Comparison of ENCODE assay signal across 19 cellular contexts in the genomic region with DNA sequence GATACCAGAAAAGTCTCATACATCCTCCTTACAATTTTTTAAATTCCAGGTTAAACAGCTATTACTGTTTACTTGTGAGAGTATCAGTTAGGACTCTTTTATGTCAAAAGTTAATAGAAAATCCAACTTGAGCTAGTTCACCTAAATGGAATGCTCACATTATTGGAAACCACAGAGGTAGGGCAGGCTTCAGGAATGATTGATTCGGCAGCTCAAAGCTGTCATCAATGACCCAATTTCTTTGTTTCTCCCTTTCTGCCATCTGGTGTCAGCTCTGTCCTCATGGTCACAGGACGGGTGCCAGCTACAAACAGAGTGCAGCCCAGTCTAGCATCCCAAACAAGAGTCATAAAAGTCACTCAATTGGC. TPM values are rescaled to one million over a fixed set of nuclear protein-coding genes. Genes with fewer than 3 reads are reported as not detected.
"Had no signal": no experiment of that assay in that cellular context is flagged by ENCODE, and none has a peak within 500 bp of the region (broad histone marks: within the 10 kb centered on the region; RNA-seq: fewer than 3 reads in every experiment).

No MANE protein-coding gene starts in this region.

- H3K27me3 Mint-ChIP-seq: central memory CD8-positive, alpha-beta T cell had no signal

- H3K4me1 Mint-ChIP-seq: activated CD4-positive, alpha-beta T cell treated with anti-CD3 and anti-CD28 coated beads, Interleukin-2, amount 10 ng/mL, durations not matched to agents 24 days and 14 days; brain; central memory CD8-positive, alpha-beta T cell had no signal

- H3K27ac ChIP-seq: heart right ventricle, thyroid gland, vagina had no signal

- H3K36me3 Mint-ChIP-seq: activated naive CD8-positive, alpha-beta T cell; brain had no signal

- H3K9me3 Mint-ChIP-seq: activated CD4-positive, alpha-beta T cell treated with anti-CD3 and anti-CD28 coated beads, Interleukin-2, amount 10 ng/mL, durations not matched to agents 24 days and 14 days; activated T-cell treated with anti-CD3 and anti-CD28 coated beads, Interleukin-2, amount 50 U/mL, for 72 hours; central memory CD8-positive, alpha-beta T cell; T-helper 2 cell treated with Interferon-gamma antibody and Interleukin-4, amounts not matched to agents 5 μg/mL and 100 μg/mL, for 36 hours had no signal

- H3K4me1 ChIP-seq: heart right ventricle, thyroid gland, vagina had no signal

- H3K27ac Mint-ChIP-seq: activated CD4-positive, alpha-beta T cell treated with anti-CD3 and anti-CD28 coated beads, Interleukin-2, amount 10 ng/mL, durations not matched to agents 24 days and 14 days; activated CD8-positive, alpha-beta T cell treated with anti-CD3 and anti-CD28 coated beads, Interleukin-2, amount 10 ng/mL, durations not matched to agents 7 days and 5 days; activated naive CD8-positive, alpha-beta T cell; activated T-cell treated with anti-CD3 and anti-CD28 coated beads, Interleukin-2, amount 50 U/mL, for 72 hours; brain; T-helper 2 cell treated with Interferon-gamma antibody and Interleukin-4, amounts not matched to agents 5 μg/mL and 100 μg/mL, for 36 hours had no signal

- DNase-seq: activated CD4-positive, alpha-beta T cell treated with anti-CD3 and anti-CD28 coated beads, Interleukin-2, amount 10 ng/mL, durations not matched to agents 24 days and 14 days; activated CD4-positive, CD25-positive, alpha-beta regulatory T cell; activated CD8-positive, alpha-beta memory T cell treated with anti-CD3 and anti-CD28 coated beads, Interleukin-2, amount 50 U/mL, for 4 hours; activated CD8-positive, alpha-beta T cell treated with anti-CD3 and anti-CD28 coated beads, Interleukin-2, amount 10 ng/mL, durations not matched to agents 7 days and 5 days; activated gamma-delta T cell; activated T-cell treated with anti-CD3 and anti-CD28 coated beads, Interleukin-2, amount 50 U/mL, for 72 hours; amygdala; effector memory CD4-positive, alpha-beta T cell; heart right ventricle; left ventricle myocardium superior; stimulated activated CD4-positive, alpha-beta T cell treated with anti-CD3 and anti-CD28 coated beads, Interleukin-12 subunit alpha, Interleukin-12 subunit beta, amount 100 ng/mL, for 4 hours; stimulated activated CD4-positive, alpha-beta T cell treated with anti-CD3 and anti-CD28 coated beads, Interleukin-2, amount 100 ng/mL, for 24 hours; thyroid gland had no signal

- H3K4me3 Mint-ChIP-seq: activated CD4-positive, alpha-beta T cell treated with anti-CD3 and anti-CD28 coated beads, Interleukin-2, amount 10 ng/mL, durations not matched to agents 24 days and 14 days; activated CD8-positive, alpha-beta T cell treated with anti-CD3 and anti-CD28 coated beads, Interleukin-2, amount 10 ng/mL, durations not matched to agents 7 days and 5 days; activated naive CD8-positive, alpha-beta T cell; activated T-cell treated with anti-CD3 and anti-CD28 coated beads, Interleukin-2, amount 50 U/mL, for 72 hours; brain; central memory CD8-positive, alpha-beta T cell; T-helper 2 cell treated with Interferon-gamma antibody and Interleukin-4, amounts not matched to agents 5 μg/mL and 100 μg/mL, for 36 hours had no signal

- H3K36me3 ChIP-seq: heart right ventricle, thyroid gland, vagina had no signal

- H3K4me3 ChIP-seq: heart right ventricle, thyroid gland, vagina had no signal

- H3K27me3 ChIP-seq: heart right ventricle, thyroid gland, vagina had no signal

- H3K9me3 ChIP-seq: thyroid gland, vagina had no signal

RNA-seq across cellular contexts. Expression of a gene that starts 32.2 kb away (rescaled TPM):
- polyA plus RNA-seq: neural cell had no signal
